Comparison of ENCODE assay signal across 26 cellular contexts in the genomic region with DNA sequence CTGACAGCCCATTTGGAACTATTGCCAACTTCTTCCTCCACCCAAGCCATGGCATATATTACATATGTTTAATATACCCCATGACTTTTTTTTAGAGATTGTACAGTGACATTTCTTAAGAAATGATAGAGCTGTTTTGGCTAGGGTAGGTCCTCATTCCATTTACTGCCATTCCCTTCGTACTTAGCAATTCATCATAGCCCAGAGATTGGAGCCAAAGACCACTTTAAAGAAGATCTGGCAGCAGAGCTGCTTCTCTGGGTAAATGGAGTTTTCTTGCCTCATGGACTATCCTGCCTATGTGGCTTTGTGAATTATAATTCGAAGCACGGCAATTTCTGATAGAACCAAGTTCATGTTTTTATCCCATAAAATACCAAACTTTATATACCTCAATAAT.
"Had no signal": no experiment of that assay in that cellular context is flagged by ENCODE, and none has a peak within 500 bp of the region (broad histone marks: within the 10 kb centered on the region; RNA-seq: fewer than 3 reads in every experiment).

No MANE protein-coding gene starts in this region.

- H3K36me3 Mint-ChIP-seq: activated naive CD4-positive, alpha-beta T cell treated with anti-CD3 and anti-CD28 coated beads, Interleukin-2, amount 50 U/mL, for 72 hours had no signal

- FAIRE-seq: colon, kidney had no signal

- H3K4me3 ChIP-seq: esophagus squamous epithelium, gastrocnemius medialis, testis, transverse colon had no signal

- H3K27me3 Mint-ChIP-seq: naive thymus-derived CD4-positive, alpha-beta T cell; stimulated activated naive B cell treated with anti-CD40 and anti-IgM and Interleukin-4, amounts not matched to agents 10 μg/mL and 1 μg/mL and 100 μg/mL, for 72 hours had no signal

- H3K36me3 ChIP-seq: esophagus squamous epithelium, gastrocnemius medialis, transverse colon, WERI-Rb-1 had no signal

- DNase-seq: activated CD4-positive, alpha-beta T cell treated with anti-CD3 and anti-CD28 coated beads, Interleukin-2, amount 50 U/mL, for 48 hours; activated CD8-positive, alpha-beta memory T cell treated with anti-CD3 and anti-CD28 coated beads for 24 hours; activated naive CD4-positive, alpha-beta T cell; effector CD4-positive, alpha-beta T cell; esophagus squamous epithelium; gastrocnemius medialis; hippocampal formation; kidney; left colon; midbrain; naive thymus-derived CD4-positive, alpha-beta T cell; nucleus accumbens; right cardiac atrium; stimulated activated CD4-positive, alpha-beta T cell treated with anti-CD3 and anti-CD28 coated beads, Interleukin-15, amount 100 ng/mL, for 24 hours; stimulated activated CD4-positive, alpha-beta T cell treated with anti-CD3 and anti-CD28 coated beads, Interleukin-2, amount 100 ng/mL, for 24 hours; stimulated activated naive B cell treated with anti-CD40 and anti-IgM and Interleukin-4, amounts not matched to agents 10 μg/mL and 1 μg/mL and 100 μg/mL, for 72 hours; SW 1271; T-helper 9 cell; testis; transverse colon; WERI-Rb-1 had no signal

- H3K4me3 Mint-ChIP-seq: naive thymus-derived CD4-positive, alpha-beta T cell; neural crest cell; stimulated activated naive B cell treated with anti-CD40 and anti-IgM and Interleukin-4, amounts not matched to agents 10 μg/mL and 1 μg/mL and 100 μg/mL, for 72 hours; T-helper 1 cell treated with Interleukin-12 subunit alpha and Interleukin-12 subunit beta and Interleukin-4 antibody, amounts not matched to agents 30 μg/mL and 1 μg/mL, for 36 hours had no signal

- H3K27ac ChIP-seq: esophagus squamous epithelium, gastrocnemius medialis, testis, transverse colon had no signal

- ATAC-seq: activated CD4-positive, CD25-positive, alpha-beta regulatory T cell treated with anti-CD3 and anti-CD28 coated beads, Interleukin-2, amount 50 U/mL, for 24 hours; gastrocnemius medialis; left colon; naive thymus-derived CD4-positive, alpha-beta T cell; right cardiac atrium; stimulated activated naive B cell treated with anti-CD40 and anti-IgM and Interleukin-4, amounts not matched to agents 10 μg/mL and 1 μg/mL and 100 μg/mL, for 72 hours had no signal

- H3K9me3 Mint-ChIP-seq: activated naive CD4-positive, alpha-beta T cell treated with anti-CD3 and anti-CD28 coated beads, Interleukin-2, amount 50 U/mL, for 72 hours; naive thymus-derived CD4-positive, alpha-beta T cell; neural crest cell; stimulated activated naive B cell treated with anti-CD40 and anti-IgM and Interleukin-4, amounts not matched to agents 10 μg/mL and 1 μg/mL and 100 μg/mL, for 72 hours; T-helper 1 cell treated with Interleukin-12 subunit alpha and Interleukin-12 subunit beta and Interleukin-4 antibody, amounts not matched to agents 30 μg/mL and 1 μg/mL, for 36 hours had no signal

- H3K4me1 ChIP-seq: gastrocnemius medialis, testis had no signal

- H3K4me1 Mint-ChIP-seq: neural crest cell had no signal

- H3K9me3 ChIP-seq: esophagus squamous epithelium, gastrocnemius medialis, testis, transverse colon had no signal

- H3K27me3 ChIP-seq: esophagus squamous epithelium, gastrocnemius medialis, testis, transverse colon had no signal

- H3K27ac Mint-ChIP-seq: activated naive CD4-positive, alpha-beta T cell treated with anti-CD3 and anti-CD28 coated beads, Interleukin-2, amount 50 U/mL, for 72 hours; naive thymus-derived CD4-positive, alpha-beta T cell; stimulated activated naive B cell treated with anti-CD40 and anti-IgM and Interleukin-4, amounts not matched to agents 10 μg/mL and 1 μg/mL and 100 μg/mL, for 72 hours; T-helper 1 cell treated with Interleukin-12 subunit alpha and Interleukin-12 subunit beta and Interleukin-4 antibody, amounts not matched to agents 30 μg/mL and 1 μg/mL, for 36 hours had no signal
